In the genomic region with DNA sequence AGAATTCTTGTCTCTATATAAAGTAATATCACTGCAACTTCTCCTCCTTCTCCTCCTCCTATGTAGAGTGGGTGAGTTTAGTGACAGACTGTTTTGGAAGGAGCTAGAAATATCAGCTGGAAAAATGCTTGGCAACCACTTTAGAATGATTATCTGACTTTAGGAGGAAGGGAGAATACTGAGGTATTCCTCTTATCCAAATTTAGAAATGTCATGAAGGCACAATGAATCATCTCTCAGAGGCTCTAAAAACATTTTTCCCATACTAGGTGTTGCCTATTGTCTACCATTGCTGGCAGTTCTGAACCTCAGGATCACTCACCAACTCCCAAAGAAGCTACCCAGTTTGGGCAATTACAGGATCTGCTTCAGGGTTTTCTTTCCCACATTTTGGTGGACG, we compare ENCODE assay signal across 25 cellular contexts.
A peak's percentile ranks its signal among the peaks of the same experiment; 100 is the strongest.
DNase-seq lines count a peak whose midpoint lies in the region; ATAC-seq and TF ChIP-seq lines count a peak whose summit lies in the region.
"Had no signal": no experiment of that assay in that cellular context is flagged by ENCODE, and none has a peak within 500 bp of the region (broad histone marks: within the 10 kb centered on the region; RNA-seq: fewer than 3 reads in every experiment).

No MANE protein-coding gene starts in this region.

- H3K27ac ChIP-seq in psoas muscle = no peak overlapping the region
- H3K27ac ChIP-seq: BLaER1 treated with 17β-estradiol and CSF1 and Interleukin-3, amounts not matched to agents 10 nM and 100 nM; heart right ventricle; SJSA1; testis; WERI-Rb-1 had no signal

- TF ChIP-seq CTCF in cardiac fibroblast (IDR thresholded peaks at IDR 0.05; ENCODE audit: low read depth, low read length) = no peak
- no peak for TF ChIP-seq CTCF in psoas muscle (IDR thresholded peaks at IDR 0.05)

- peak overlapping the region; percentile 32 for H3K27ac Mint-ChIP-seq in memory B cell
- H3K27ac Mint-ChIP-seq: activated CD4-positive, alpha-beta memory T cell treated with anti-CD3 and anti-CD28 coated beads, Interleukin-2, amount 10 ng/mL, durations not matched to agents 7 days and 5 days; effector memory CD8-positive, alpha-beta T cell had no signal

- no peaks in the 10 kb centered on the region for H3K4me1 ChIP-seq in psoas muscle
- H3K4me1 ChIP-seq: heart right ventricle, testis had no signal

- H3K27me3 Mint-ChIP-seq in memory B cell = no peaks in the 10 kb centered on the region
- H3K27me3 Mint-ChIP-seq: activated CD4-positive, alpha-beta memory T cell treated with anti-CD3 and anti-CD28 coated beads, Interleukin-2, amount 10 ng/mL, durations not matched to agents 7 days and 5 days; effector memory CD8-positive, alpha-beta T cell had no signal

- DNase-seq in A172 (ENCODE audit: low spot score) = peak; percentile 41
- peak; percentile 62 for DNase-seq in LHCN-M2 (ENCODE audit: low read depth)
- peak; percentile 51 to 61 for DNase-seq in cardiac fibroblast (ENCODE audit: low read depth in 2 of 2)
- DNase-seq in memory B cell (ENCODE audit: low spot score in 2 of 2) = no peak
- no peak for DNase-seq in NCI-H187 (lab: John Stamatoyannopoulos, UW)
- no peak for DNase-seq in NCI-H1417 treated with DMSO at 0.1 percent for 48 hours (lab: John Stamatoyannopoulos, UW)
- no peak for DNase-seq in HEK293T (ENCODE audit: extremely low spot score)
- DNase-seq in psoas muscle = no peak
- DNase-seq: activated CD4-positive, alpha-beta memory T cell treated with anti-CD3 and anti-CD28 coated beads, Interleukin-2, amount 10 ng/mL, durations not matched to agents 7 days and 5 days; activated naive CD4-positive, alpha-beta T cell treated with Interleukin-2 at 50 U/mL for 16 hours; activated T-cell treated with anti-CD3 and anti-CD28 coated beads for 4 hours; cerebellar nuclear complex; effector memory CD8-positive, alpha-beta T cell; heart right ventricle; left ventricle myocardium superior; NCI-H1930; NCI-H446; right cardiac atrium; T-helper 2 cell; testis; WERI-Rb-1 had no signal

- ATAC-seq in memory B cell (ENCODE audit: low read depth) = no peak
- ATAC-seq in psoas muscle = no peak
- ATAC-seq: effector memory CD8-positive, alpha-beta T cell; heart right ventricle; K562; left ventricle myocardium superior; Panc1; right cardiac atrium had no signal

- H3K36me3 ChIP-seq in psoas muscle (ENCODE audit: insufficient read depth in 1 of 2, low read depth in 1 of 2) = no peaks in the 10 kb centered on the region
- H3K36me3 ChIP-seq: BLaER1 treated with 17β-estradiol and CSF1 and Interleukin-3, amounts not matched to agents 10 nM and 100 nM; heart right ventricle; SJSA1; WERI-Rb-1 had no signal

- H3K4me3 ChIP-seq in cardiac fibroblast (replicated peaks in 1 of 2; ENCODE audit: low read depth in 2 of 2, low read length in 2 of 2) (no peak overlapping the region), psoas muscle (no peak overlapping the region)
- H3K4me3 ChIP-seq: BLaER1 treated with 17β-estradiol and CSF1 and Interleukin-3, amounts not matched to agents 10 nM and 100 nM; heart right ventricle; K562; SJSA1; testis had no signal

- H3K9me3 Mint-ChIP-seq in memory B cell = peaks cover 2% of the 10 kb centered on the region
- H3K9me3 Mint-ChIP-seq: activated CD4-positive, alpha-beta memory T cell treated with anti-CD3 and anti-CD28 coated beads, Interleukin-2, amount 10 ng/mL, durations not matched to agents 7 days and 5 days; effector memory CD8-positive, alpha-beta T cell had no signal

- CTCF ChIA-PET in HEK293T (lab: Yijun Ruan, JAX) = interaction anchor here (1.2 kb wide), 1 partner anchor 38 kb away, joined by 3 read pairs; no protein-coding TSS in a partner anchor

- no peak overlapping the region for H3K4me3 Mint-ChIP-seq in memory B cell
- H3K4me3 Mint-ChIP-seq: activated CD4-positive, alpha-beta memory T cell treated with anti-CD3 and anti-CD28 coated beads, Interleukin-2, amount 10 ng/mL, durations not matched to agents 7 days and 5 days; effector memory CD8-positive, alpha-beta T cell had no signal

- H3K9me3 ChIP-seq in psoas muscle = no peaks in the 10 kb centered on the region
- H3K9me3 ChIP-seq: BLaER1 treated with 17β-estradiol and CSF1 and Interleukin-3, amounts not matched to agents 10 nM and 100 nM; heart right ventricle; SJSA1; testis had no signal

- peaks cover 3% of the 10 kb centered on the region for H3K36me3 Mint-ChIP-seq in memory B cell

- POLR2A ChIA-PET in HEK293T (lab: Yijun Ruan, JAX) = interaction anchor here (0.6 kb wide), 1 partner anchor 175 kb away, joined by 3 read pairs; no protein-coding TSS in a partner anchor

- peaks cover 17% of the 10 kb centered on the region for H3K4me1 Mint-ChIP-seq in memory B cell
- H3K4me1 Mint-ChIP-seq: activated CD4-positive, alpha-beta memory T cell treated with anti-CD3 and anti-CD28 coated beads, Interleukin-2, amount 10 ng/mL, durations not matched to agents 7 days and 5 days had no signal

- WGBS in psoas muscle, 3 donors = 64 to 90% (median 71%) methylated on average over 1 of the region's 1 CpG

- intact Hi-C loops in psoas muscle (cut with DNase I) = no loop called here

- H3K27me3 ChIP-seq in psoas muscle (ENCODE audit: insufficient read depth in 3 of 3, low read length in 2 of 3) = no peaks in the 10 kb centered on the region
- H3K27me3 ChIP-seq: BLaER1 treated with 17β-estradiol and CSF1 and Interleukin-3, amounts not matched to agents 10 nM and 100 nM; heart right ventricle; SJSA1; testis had no signal

TF ChIP-seq in HEK293T, 16 proteins besides CTCF, POLR2A, EP300 and RAD21:
- TF ChIP-seq, protein P1, sequence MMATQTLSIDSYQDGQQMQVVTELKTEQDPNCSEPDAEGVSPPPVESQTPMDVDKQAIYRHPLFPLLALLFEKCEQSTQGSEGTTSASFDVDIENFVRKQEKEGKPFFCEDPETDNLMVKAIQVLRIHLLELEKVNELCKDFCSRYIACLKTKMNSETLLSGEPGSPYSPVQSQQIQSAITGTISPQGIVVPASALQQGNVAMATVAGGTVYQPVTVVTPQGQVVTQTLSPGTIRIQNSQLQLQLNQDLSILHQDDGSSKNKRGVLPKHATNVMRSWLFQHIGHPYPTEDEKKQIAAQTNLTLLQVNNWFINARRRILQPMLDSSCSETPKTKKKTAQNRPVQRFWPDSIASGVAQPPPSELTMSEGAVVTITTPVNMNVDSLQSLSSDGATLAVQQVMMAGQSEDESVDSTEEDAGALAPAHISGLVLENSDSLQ (IDR thresholded peaks at IDR 0.05) = no peak
- TF ChIP-seq ARNT (IDR thresholded peaks at IDR 0.05) (no peak), TARDBP (IDR thresholded peaks at IDR 0.05) (no peak), CTBP1 (IDR thresholded peaks at IDR 0.05; ENCODE audit: borderline replicate concordance) (no peak), FOXK2 (IDR thresholded peaks at IDR 0.05) (no peak), SP1 (IDR thresholded peaks at IDR 0.05) (no peak), FOXA1 (IDR thresholded peaks at IDR 0.05) (no peak)

Comparison
In these comparisons a context has a peak if more than half of its experiments do, and no peak if none do; other contexts are left out.
1. DNase-seq: peak in A172 (single experiment), LHCN-M2 (single experiment) and cardiac fibroblast (2 of 2); none in memory B cell (0 of 2), NCI-H187 (0 of 2), NCI-H1417 treated with DMSO at 0.1 percent for 48 hours (single experiment), HEK293T (single experiment) and psoas muscle (0 of 2).